In genomic region chr14:88352299-88353097, GRCh38 we compare ENCODE assay signal across 11 cellular contexts. TPM values are rescaled to one million over a fixed set of nuclear protein-coding genes. Genes with fewer than 3 reads are reported as not detected.
DNase-seq lines count a peak whose midpoint lies in the region; ATAC-seq lines count a peak whose summit lies in the region.
"Had no signal": no experiment of that assay in that cellular context is flagged by ENCODE, and none has a peak within 500 bp of the region (broad histone marks: within the 10 kb centered on the region; RNA-seq: fewer than 3 reads in every experiment).

No MANE protein-coding gene starts in this region.

- peak; percentile 3 for DNase-seq in EH (ENCODE audit: low read depth)
- DNase-seq in NCI-H2107 (lab: John Stamatoyannopoulos, UW): peak; percentile 82
- peak; percentile 61 for DNase-seq in myocyte (ENCODE audit: low read depth)
- DNase-seq in germinal center (ENCODE audit: low spot score): no peak
- no peak for DNase-seq in effector memory CD4-positive, alpha-beta T cell
- no peak for DNase-seq in NCI-H2227 treated with DMSO at 0.1 percent for 48 hours (lab: John Stamatoyannopoulos, UW)
- DNase-seq: left ventricle myocardium inferior had no signal

- no peak for ATAC-seq in HG03460 (IDR thresholded peaks at IDR 0.05; ENCODE audit: unreplicated experiment)
- ATAC-seq: activated T-helper 17 cell treated with anti-CD3 and anti-CD28 coated beads, Interleukin-2, amount 50 U/mL, for 72 hours had no signal

- H3K9me3 ChIP-seq in effector memory CD4-positive, alpha-beta T cell (ENCODE audit: control insufficient read depth, low read length): no peaks in the 10 kb centered on the region
- H3K9me3 ChIP-seq: left ventricle myocardium inferior, SJSA1 had no signal

- no peaks in the 10 kb centered on the region for H3K4me1 ChIP-seq in effector memory CD4-positive, alpha-beta T cell (ENCODE audit: control insufficient read depth, insufficient read depth, low read length, poor library complexity, severe bottlenecking)
- H3K4me1 ChIP-seq: SJSA1 had no signal

- H3K27me3 ChIP-seq in effector memory CD4-positive, alpha-beta T cell (replicated peaks; ENCODE audit: control insufficient read depth, insufficient read depth, low read length, poor library complexity, severe bottlenecking): no peaks in the 10 kb centered on the region

- peak overlapping the region; percentile 92 for H3K27ac ChIP-seq in angular gyrus (ENCODE audit: low read depth, low read length)
- H3K27ac ChIP-seq in effector memory CD4-positive, alpha-beta T cell (ENCODE audit: insufficient read depth, low read length, poor library complexity, severe bottlenecking): no peak overlapping the region
- H3K27ac ChIP-seq: left ventricle myocardium inferior, SJSA1 had no signal

- no peaks in the 10 kb centered on the region for H3K36me3 ChIP-seq in effector memory CD4-positive, alpha-beta T cell (ENCODE audit: control insufficient read depth, insufficient read depth, low read length)
- H3K36me3 ChIP-seq: left ventricle myocardium inferior, SJSA1 had no signal

- no peak overlapping the region for H3K4me3 ChIP-seq in effector memory CD4-positive, alpha-beta T cell (ENCODE audit: insufficient read depth, low read depth, low read length, poor library complexity, severe bottlenecking)
- H3K4me3 ChIP-seq: left ventricle myocardium inferior, SJSA1 had no signal

RNA-seq across cellular contexts. Expression of gene KCNK10, which starts 29.4 kb away (rescaled TPM):
- total RNA-seq in myocyte: not detected in 2 replicates
- not detected for polyA plus RNA-seq in myocyte (2012)
- total RNA-seq: activated T-helper 17 cell treated with anti-CD3 and anti-CD28 coated beads, Interleukin-2, amount 50 U/mL, for 72 hours; left ventricle myocardium inferior; SJSA1 had no signal

RNA-seq across cellular contexts. Expression of gene SPATA7, which starts 33.0 kb away (rescaled TPM):
- total RNA-seq in myocyte: 12.1 and 14.5 TPM in 2 replicates
- 3.5 TPM for polyA plus RNA-seq in myocyte (2012)

Comparison
In these comparisons a context has a peak if more than half of its experiments do, and no peak if none do; other contexts are left out.
1. DNase-seq: peak in EH (single experiment), NCI-H2107 (single experiment) and myocyte (single experiment); none in germinal center (single experiment), effector memory CD4-positive, alpha-beta T cell (0 of 3) and NCI-H2227 treated with DMSO at 0.1 percent for 48 hours (single experiment).